In the genomic region with DNA sequence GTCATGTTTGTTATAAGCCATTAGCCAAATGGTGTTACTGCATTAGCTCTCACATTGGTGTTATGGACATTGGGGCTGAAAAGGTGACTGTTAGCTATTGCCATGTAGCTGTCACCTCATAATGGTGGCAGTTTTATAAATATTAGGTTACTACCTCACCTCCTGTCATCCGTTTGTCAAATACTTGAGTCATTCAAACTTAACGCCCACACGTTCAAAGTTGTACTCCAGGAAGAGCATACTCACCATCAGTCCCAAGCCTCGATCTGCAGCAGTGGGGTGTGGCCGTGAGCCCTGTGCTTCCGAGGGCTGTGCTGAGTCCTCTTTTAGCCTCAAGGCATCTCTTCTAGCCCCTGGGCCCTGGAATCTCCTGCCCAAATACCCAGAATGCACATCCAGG, we compare ENCODE assay signal across 1 cellular context.
TF ChIP-seq lines count a peak whose summit lies in the region.

No MANE protein-coding gene starts in this region.

TF ChIP-seq in K562, 482 proteins besides CTCF, POLR2A, EP300 and RAD21 (continued from another document):
- TF ChIP-seq, protein P1, sequence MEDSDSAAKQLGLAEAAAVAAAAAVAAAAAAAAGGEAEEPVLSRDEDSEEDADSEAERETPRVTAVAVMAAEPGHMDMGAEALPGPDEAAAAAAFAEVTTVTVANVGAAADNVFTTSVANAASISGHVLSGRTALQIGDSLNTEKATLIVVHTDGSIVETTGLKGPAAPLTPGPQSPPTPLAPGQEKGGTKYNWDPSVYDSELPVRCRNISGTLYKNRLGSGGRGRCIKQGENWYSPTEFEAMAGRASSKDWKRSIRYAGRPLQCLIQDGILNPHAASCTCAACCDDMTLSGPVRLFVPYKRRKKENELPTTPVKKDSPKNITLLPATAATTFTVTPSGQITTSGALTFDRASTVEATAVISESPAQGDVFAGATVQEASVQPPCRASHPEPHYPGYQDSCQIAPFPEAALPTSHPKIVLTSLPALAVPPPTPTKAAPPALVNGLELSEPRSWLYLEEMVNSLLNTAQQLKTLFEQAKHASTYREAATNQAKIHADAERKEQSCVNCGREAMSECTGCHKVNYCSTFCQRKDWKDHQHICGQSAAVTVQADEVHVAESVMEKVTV (CRISPR knock-in tag; IDR thresholded peaks at IDR 0.05): no peak
